ENCODE assay signal across 23 cellular contexts in the genomic region with DNA sequence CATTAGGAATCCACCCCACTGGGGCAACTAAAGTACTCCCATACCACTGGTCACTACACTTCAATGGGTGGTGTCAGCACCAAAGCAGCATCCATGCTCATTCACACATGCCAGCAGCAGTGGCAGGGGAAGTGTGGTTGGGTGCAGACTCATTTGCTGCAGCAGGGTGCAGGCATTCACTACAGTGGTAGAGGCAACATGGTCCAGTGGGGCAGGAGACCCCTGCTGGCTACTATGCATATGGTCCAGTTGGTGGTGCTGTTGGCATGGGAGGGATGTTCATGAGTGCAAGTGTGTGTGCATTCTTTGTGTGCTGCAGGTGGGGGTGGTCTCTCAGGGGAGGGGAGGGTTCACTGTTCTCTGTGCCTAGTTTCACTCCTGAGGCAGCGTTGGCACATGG.
"Had no signal": no experiment of that assay in that cellular context is flagged by ENCODE, and none has a peak within 500 bp of the region (broad histone marks: within the 10 kb centered on the region; RNA-seq: fewer than 3 reads in every experiment).

No MANE protein-coding gene starts in this region.

- H3K4me1 ChIP-seq: ascending aorta, esophagus muscularis mucosa, foreskin keratinocyte, left ventricle myocardium inferior, spleen, tibial nerve had no signal

- H3K27me3 ChIP-seq: ascending aorta, brain microvascular endothelial cell, esophagus muscularis mucosa, foreskin keratinocyte, spleen, tibial nerve had no signal

- H3K36me3 Mint-ChIP-seq: activated naive CD4-positive, alpha-beta T cell treated with anti-CD3 and anti-CD28 coated beads, Interleukin-2, amount 10 ng/mL, durations not matched to agents 7 days and 5 days; activated naive CD8-positive, alpha-beta T cell treated with anti-CD3 and anti-CD28 coated beads, Interleukin-2, amount 10 ng/mL, durations not matched to agents 7 days and 5 days had no signal

- H3K9me3 ChIP-seq: ascending aorta had no signal

- H3K4me3 Mint-ChIP-seq: activated CD4-positive, alpha-beta memory T cell treated with anti-CD3 and anti-CD28 coated beads, Interleukin-2, amount 10 ng/mL, durations not matched to agents 7 days and 5 days; activated CD4-positive, alpha-beta T cell treated with anti-CD3 and anti-CD28 coated beads, Interleukin-2, amount 10 ng/mL, durations not matched to agents 7 days and 5 days; activated naive CD4-positive, alpha-beta T cell treated with anti-CD3 and anti-CD28 coated beads, Interleukin-2, amount 10 ng/mL, durations not matched to agents 7 days and 5 days; activated naive CD8-positive, alpha-beta T cell treated with anti-CD3 and anti-CD28 coated beads, Interleukin-2, amount 10 ng/mL, durations not matched to agents 7 days and 5 days; activated T-cell treated with anti-CD3 and anti-CD28 coated beads, Interleukin-2, amount 50 U/mL, for 24 hours; natural killer cell treated with Interleukin-12 subunit alpha and Interleukin-12 subunit beta and Interleukin-15 and Interleukin-18, amount 100 ng/mL, for 72 hours had no signal

- ATAC-seq: foreskin keratinocyte; mucosa of descending colon; natural killer cell treated with Interleukin-12 subunit alpha and Interleukin-12 subunit beta and Interleukin-15 and Interleukin-18, amount 100 ng/mL, for 72 hours; right cardiac atrium had no signal

- H3K27me3 Mint-ChIP-seq: activated CD4-positive, alpha-beta memory T cell treated with anti-CD3 and anti-CD28 coated beads, Interleukin-2, amount 10 ng/mL, durations not matched to agents 7 days and 5 days; activated CD4-positive, alpha-beta T cell treated with anti-CD3 and anti-CD28 coated beads, Interleukin-2, amount 10 ng/mL, durations not matched to agents 7 days and 5 days; activated naive CD4-positive, alpha-beta T cell treated with anti-CD3 and anti-CD28 coated beads, Interleukin-2, amount 10 ng/mL, durations not matched to agents 7 days and 5 days; activated naive CD8-positive, alpha-beta T cell treated with anti-CD3 and anti-CD28 coated beads, Interleukin-2, amount 10 ng/mL, durations not matched to agents 7 days and 5 days; activated T-cell treated with anti-CD3 and anti-CD28 coated beads, Interleukin-2, amount 50 U/mL, for 24 hours; natural killer cell treated with Interleukin-12 subunit alpha and Interleukin-12 subunit beta and Interleukin-15 and Interleukin-18, amount 100 ng/mL, for 72 hours had no signal

- H3K27ac ChIP-seq: ascending aorta, brain microvascular endothelial cell, esophagus muscularis mucosa, foreskin keratinocyte, left ventricle myocardium inferior, spleen, tibial nerve had no signal

- H3K4me1 Mint-ChIP-seq: activated CD4-positive, alpha-beta memory T cell treated with anti-CD3 and anti-CD28 coated beads, Interleukin-2, amount 10 ng/mL, durations not matched to agents 7 days and 5 days; activated CD4-positive, alpha-beta T cell treated with anti-CD3 and anti-CD28 coated beads, Interleukin-2, amount 10 ng/mL, durations not matched to agents 7 days and 5 days; activated naive CD4-positive, alpha-beta T cell treated with anti-CD3 and anti-CD28 coated beads, Interleukin-2, amount 10 ng/mL, durations not matched to agents 7 days and 5 days; activated naive CD8-positive, alpha-beta T cell treated with anti-CD3 and anti-CD28 coated beads, Interleukin-2, amount 10 ng/mL, durations not matched to agents 7 days and 5 days had no signal

- DNase-seq: activated CD4-positive, alpha-beta memory T cell treated with anti-CD3 and anti-CD28 coated beads, Interleukin-2, amount 10 ng/mL, durations not matched to agents 7 days and 5 days; activated CD4-positive, alpha-beta T cell treated with anti-CD3 and anti-CD28 coated beads for 1 hour; activated CD4-positive, alpha-beta T cell treated with anti-CD3 and anti-CD28 coated beads, Interleukin-2, amount 10 ng/mL, durations not matched to agents 7 days and 5 days; activated CD8-positive, alpha-beta memory T cell treated with anti-CD3 and anti-CD28 coated beads, Interleukin-2, amount 50 U/mL, for 48 hours; activated gamma-delta T cell; activated naive CD4-positive, alpha-beta T cell treated with anti-CD3 and anti-CD28 coated beads, Interleukin-2, amount 10 ng/mL, durations not matched to agents 7 days and 5 days; activated naive CD8-positive, alpha-beta T cell treated with anti-CD3 and anti-CD28 coated beads, Interleukin-2, amount 10 ng/mL, durations not matched to agents 7 days and 5 days; activated T-cell treated with anti-CD3 and anti-CD28 coated beads, Interleukin-2, amount 50 U/mL, for 24 hours; brain microvascular endothelial cell; caudate nucleus; cortex of kidney; foreskin keratinocyte; left ventricle myocardium inferior; mucosa of descending colon; right cardiac atrium; spleen; stimulated activated CD4-positive, alpha-beta T cell treated with anti-CD3 and anti-CD28 coated beads, Interleukin-2, amount 100 ng/mL, for 48 hours; stimulated activated naive CD4-positive, alpha-beta T cell treated with Interleukin-2 at 50 U/mL for 16 hours had no signal

- H3K27ac Mint-ChIP-seq: activated CD4-positive, alpha-beta memory T cell treated with anti-CD3 and anti-CD28 coated beads, Interleukin-2, amount 10 ng/mL, durations not matched to agents 7 days and 5 days; activated CD4-positive, alpha-beta T cell treated with anti-CD3 and anti-CD28 coated beads, Interleukin-2, amount 10 ng/mL, durations not matched to agents 7 days and 5 days; activated naive CD4-positive, alpha-beta T cell treated with anti-CD3 and anti-CD28 coated beads, Interleukin-2, amount 10 ng/mL, durations not matched to agents 7 days and 5 days; activated naive CD8-positive, alpha-beta T cell treated with anti-CD3 and anti-CD28 coated beads, Interleukin-2, amount 10 ng/mL, durations not matched to agents 7 days and 5 days; activated T-cell treated with anti-CD3 and anti-CD28 coated beads, Interleukin-2, amount 50 U/mL, for 24 hours; natural killer cell treated with Interleukin-12 subunit alpha and Interleukin-12 subunit beta and Interleukin-15 and Interleukin-18, amount 100 ng/mL, for 72 hours had no signal

- H3K36me3 ChIP-seq: ascending aorta, brain microvascular endothelial cell, esophagus muscularis mucosa, left ventricle myocardium inferior, spleen, tibial nerve had no signal

- H3K4me3 ChIP-seq: ascending aorta, esophagus muscularis mucosa, left ventricle myocardium inferior, lung, mucosa of descending colon, spleen, tibial nerve had no signal
